8 cellular contexts compared by ENCODE assay signal in genomic region chr21:34888569-34889286, GRCh38.
DNase-seq lines count a peak whose midpoint lies in the region; TF ChIP-seq lines count a peak whose summit lies in the region.

No MANE protein-coding gene starts in this region.

- peaks cover 16% of the 10 kb centered on the region for H3K27me3 Mint-ChIP-seq in HFFc6 (ENCODE audit: insufficient read depth)
- H3K27me3 Mint-ChIP-seq in activated naive CD4-positive, alpha-beta T cell treated with anti-CD3 and anti-CD28 coated beads, Interleukin-2, amount 50 U/mL, for 24 hours: no peaks in the 10 kb centered on the region

- peak overlapping the region; percentile 99 for H3K27ac Mint-ChIP-seq in HFFc6
- H3K27ac Mint-ChIP-seq in activated naive CD4-positive, alpha-beta T cell treated with anti-CD3 and anti-CD28 coated beads, Interleukin-2, amount 50 U/mL, for 24 hours: peak overlapping the region; percentile 100

- peaks cover 2% of the 10 kb centered on the region for H3K4me1 ChIP-seq in ovary (ENCODE audit: insufficient read depth)
- H3K4me1 ChIP-seq in tibial artery: peaks cover 0 to 37% (median 23%) of the 10 kb centered on the region in 4 donors

- WGBS in ovary, 3 donors: 0 to 1% (median 1%) methylated on average over 27 to 92 of the region's 92 CpGs

- intact Hi-C loops in head of caudate nucleus (cut with DNase I) (no loop called here), ovary (cut with DNase I) (loop anchor here in 2 of 4 donors (5.0 to 10.0 kb wide), 5 partner anchors 86 to 954 kb away; no protein-coding TSS in a partner anchor), tibial artery (cut with DNase I; ENCODE audit: low total_unique reads) (loop anchor here (10.0 kb wide), 2 partner anchors 956 to 1414 kb away; partner anchors contain the start of gene TMEM50B)

- peak; percentile 42 for TF ChIP-seq EP300 in ovary (IDR thresholded peaks at IDR 0.05)

- H3K4me1 Mint-ChIP-seq in HFFc6 (ENCODE audit: low read depth): peaks cover 32% of the 10 kb centered on the region
- peaks cover 46% of the 10 kb centered on the region for H3K4me1 Mint-ChIP-seq in activated naive CD4-positive, alpha-beta T cell treated with anti-CD3 and anti-CD28 coated beads, Interleukin-2, amount 50 U/mL, for 24 hours

- DNase-seq in GM04504 (ENCODE audit: low read depth): peak; percentile 94
- DNase-seq in HFFc6: peak; percentile 96
- DNase-seq in NAMALWA (ENCODE audit: low spot score): peak; percentile 80
- peak; percentile 81 for DNase-seq in SK-N-DZ (ENCODE audit: low spot score)
- DNase-seq in head of caudate nucleus: peak; percentile 46 to 88 (median 70)
- DNase-seq in ovary: peak; percentile 87 to 93 (median 90)
- DNase-seq in tibial artery: peak; percentile 95 to 96

- no peaks in the 10 kb centered on the region for H3K9me3 ChIP-seq in ovary
- H3K9me3 ChIP-seq in tibial artery: no peaks in the 10 kb centered on the region

- peak overlapping the region; percentile 54 for H3K4me3 ChIP-seq in ovary
- H3K4me3 ChIP-seq in tibial artery: peak overlapping the region; percentile 66 to 67

- H3K4me3 Mint-ChIP-seq in HFFc6: peak overlapping the region; percentile 93
- H3K4me3 Mint-ChIP-seq in activated naive CD4-positive, alpha-beta T cell treated with anti-CD3 and anti-CD28 coated beads, Interleukin-2, amount 50 U/mL, for 24 hours: peak overlapping the region; percentile 99

- H3K9me3 Mint-ChIP-seq in HFFc6: peaks cover 10% of the 10 kb centered on the region
- no peaks in the 10 kb centered on the region for H3K9me3 Mint-ChIP-seq in activated naive CD4-positive, alpha-beta T cell treated with anti-CD3 and anti-CD28 coated beads, Interleukin-2, amount 50 U/mL, for 24 hours

- TF ChIP-seq POLR2A in ovary (IDR thresholded peaks at IDR 0.05): peak; percentile 67

- H3K27ac ChIP-seq in ovary (peak overlapping the region; percentile 34 to 80), tibial artery (peak overlapping the region; percentile 78 to 80)

- H3K36me3 ChIP-seq in ovary: no peaks in the 10 kb centered on the region
- H3K36me3 ChIP-seq in tibial artery: no peaks in the 10 kb centered on the region

- H3K36me3 Mint-ChIP-seq in HFFc6 (ENCODE audit: low read depth): peaks cover 49% of the 10 kb centered on the region
- peaks cover 5% of the 10 kb centered on the region for H3K36me3 Mint-ChIP-seq in activated naive CD4-positive, alpha-beta T cell treated with anti-CD3 and anti-CD28 coated beads, Interleukin-2, amount 50 U/mL, for 24 hours

- no peaks in the 10 kb centered on the region for H3K27me3 ChIP-seq in ovary
- peaks cover 0 to 58% of the 10 kb centered on the region in 2 donors for H3K27me3 ChIP-seq in tibial artery

- TF ChIP-seq CTCF in HFFc6 (IDR thresholded peaks at IDR 0.05) (no peak), ovary (IDR thresholded peaks at IDR 0.05) (no peak), tibial artery (IDR thresholded peaks at IDR 0.05) (no peak)

Comparison
In these comparisons a context has a peak if more than half of its experiments do, and no peak if none do; other contexts are left out.
1. Peak in every context shown above with its lines: DNase-seq, H3K4me3 ChIP-seq and H3K27ac ChIP-seq.